Comparison of ENCODE assay signal across 8 cellular contexts in genomic region chr2:188023035-188023434, GRCh38.
"Had no signal": no experiment of that assay in that cellular context is flagged by ENCODE, and none has a peak within 500 bp of the region (broad histone marks: within the 10 kb centered on the region; RNA-seq: fewer than 3 reads in every experiment).

No MANE protein-coding gene starts in this region.

- H3K27me3 Mint-ChIP-seq: IgD-negative memory B cell had no signal

- H3K27ac Mint-ChIP-seq: IgD-negative memory B cell had no signal

- DNase-seq: IMR-90, KBM-7, KG1 had no signal

- H3K36me3 Mint-ChIP-seq: IgD-negative memory B cell had no signal

- H3K27ac ChIP-seq: HL-60 had no signal

- H3K4me3 ChIP-seq: K562 had no signal

- ATAC-seq: HepG2, K562 had no signal

- FAIRE-seq: HepG2, HTR-8/SVneo, K562 had no signal

- H3K4me1 Mint-ChIP-seq: IgD-negative memory B cell had no signal

- H3K4me3 Mint-ChIP-seq: IgD-negative memory B cell had no signal
